10 cellular contexts compared by ENCODE assay signal in the genomic region with DNA sequence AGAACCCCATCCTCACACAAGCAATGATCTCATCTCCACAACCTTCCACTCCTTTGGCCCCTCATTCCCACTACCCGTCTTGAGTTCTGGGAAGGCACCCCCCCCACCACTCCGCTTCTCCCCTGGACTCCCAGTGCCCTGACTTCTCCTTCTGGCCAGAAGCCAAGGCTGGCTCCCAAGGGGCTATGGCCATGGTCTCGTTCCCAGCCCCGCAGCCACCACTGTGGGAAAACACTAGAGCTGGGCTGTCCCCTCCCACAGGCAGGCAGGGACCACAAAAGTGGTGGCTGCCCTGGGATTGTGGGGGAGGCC. TPM values are rescaled to one million over a fixed set of nuclear protein-coding genes. Genes with fewer than 3 reads are reported as not detected.
DNase-seq lines count a peak whose midpoint lies in the region; ATAC-seq, FAIRE-seq and TF ChIP-seq lines count a peak whose summit lies in the region.
"Had no signal": no experiment of that assay in that cellular context is flagged by ENCODE, and none has a peak within 500 bp of the region (broad histone marks: within the 10 kb centered on the region; RNA-seq: fewer than 3 reads in every experiment).

No MANE protein-coding gene starts in this region.

- in situ Hi-C loops in Panc1 (cut with HindIII; ENCODE audit: low pct_unique_long_range_greater_than_20kb, low sequenced_read_pairs), result no loop called here

- no peaks in the 10 kb centered on the region for H3K27me3 ChIP-seq in BLaER1 treated with 17β-estradiol and CSF1 and Interleukin-3, amounts not matched to agents 10 nM and 100 nM
- H3K27me3 ChIP-seq in Panc1 (ENCODE audit: control insufficient read depth, insufficient read depth, low read length) (no peaks in the 10 kb centered on the region), esophagus muscularis mucosa (no peaks in the 10 kb centered on the region), pancreas (no peaks in the 10 kb centered on the region)

- TF ChIP-seq CTCF in Panc1 (IDR thresholded peaks at IDR 0.05) (no peak), esophagus muscularis mucosa (IDR thresholded peaks at IDR 0.05) (no peak), pancreas (IDR thresholded peaks at IDR 0.05) (no peak)

- intact Hi-C loops in Panc1 (cut with micrococcal nuclease; ENCODE audit: unreplicated experiment) (loop anchor here (2.0 kb wide), 1 partner anchor 96 kb away; no protein-coding TSS in a partner anchor), esophagus muscularis mucosa (cut with DNase I) (loop anchor here (2.0 kb wide), 1 partner anchor 94 kb away; no protein-coding TSS in a partner anchor), pancreas (cut with DNase I) (no loop called here)

- no peak for TF ChIP-seq POLR2A in esophagus muscularis mucosa (IDR thresholded peaks at IDR 0.05; ENCODE audit: low read depth)

- no peaks in the 10 kb centered on the region for H3K9me3 ChIP-seq in BLaER1 treated with 17β-estradiol and CSF1 and Interleukin-3, amounts not matched to agents 10 nM and 100 nM (replicated peaks in 1 of 11)
- no peaks in the 10 kb centered on the region for H3K9me3 ChIP-seq in Panc1 (ENCODE audit: control insufficient read depth, insufficient read depth, low read depth, low read length)
- no peaks in the 10 kb centered on the region for H3K9me3 ChIP-seq in esophagus muscularis mucosa
- no peaks in the 10 kb centered on the region for H3K9me3 ChIP-seq in pancreas

- peaks cover 58 to 95% (median 90%) of the 10 kb centered on the region in 10 experiments for H3K4me1 ChIP-seq in BLaER1 treated with 17β-estradiol and CSF1 and Interleukin-3, amounts not matched to agents 10 nM and 100 nM
- H3K4me1 ChIP-seq in Panc1 (ENCODE audit: control insufficient read depth, insufficient read depth, low read length), result peaks cover 15% of the 10 kb centered on the region
- peaks cover 35 to 87% (median 82%) of the 10 kb centered on the region in 4 donors for H3K4me1 ChIP-seq in esophagus muscularis mucosa
- peaks cover 0 to 5% (median 0%) of the 10 kb centered on the region in 3 donors for H3K4me1 ChIP-seq in pancreas

- FAIRE-seq in pancreas (lab: Jason Lieb, UNC), result no peak
- FAIRE-seq: G401.6, TTC549 had no signal

- POLR2A ChIA-PET in Panc1 (lab: Charles Lee), result no interaction called here

- H3K4me2 ChIP-seq in BLaER1 treated with 17β-estradiol and CSF1 and Interleukin-3, amounts not matched to agents 10 nM and 100 nM, result peak overlapping the region in 10 of 11 experiments; percentile 77 to 100 (median 90); a peak in 20 of 22 replicates

- H3K27ac ChIP-seq in BLaER1 treated with 17β-estradiol and CSF1 and Interleukin-3, amounts not matched to agents 10 nM and 100 nM, result peak overlapping the region in 6 of 11 experiments; percentile 25 to 89 (median 84); a peak in 8 of 22 replicates
- H3K27ac ChIP-seq in Panc1 (ENCODE audit: low read length) (peak overlapping the region; percentile 75), esophagus muscularis mucosa (replicated peaks in 1 of 4) (peak overlapping the region; percentile 83 to 100 (median 85)), pancreas (no peak overlapping the region)

- peaks cover 22 to 72% (median 44%) of the 10 kb centered on the region in 11 experiments; a peak in 20 of 22 replicates for H4K20me1 ChIP-seq in BLaER1 treated with 17β-estradiol and CSF1 and Interleukin-3, amounts not matched to agents 10 nM and 100 nM

- peak overlapping the region in 7 of 11 experiments; percentile 5 to 90 (median 88); a peak in 11 of 22 replicates for H3K9ac ChIP-seq in BLaER1 treated with 17β-estradiol and CSF1 and Interleukin-3, amounts not matched to agents 10 nM and 100 nM

- H3K36me3 ChIP-seq in BLaER1 treated with 17β-estradiol and CSF1 and Interleukin-3, amounts not matched to agents 10 nM and 100 nM, result peaks cover 28 to 46% (median 39%) of the 10 kb centered on the region in 11 experiments
- H3K36me3 ChIP-seq in Panc1 (ENCODE audit: control insufficient read depth, insufficient read depth, low read length) (peaks cover 7% of the 10 kb centered on the region; the same call in 1 of the 2 replicates), esophagus muscularis mucosa (peaks cover 34 to 48% (median 46%) of the 10 kb centered on the region in 4 donors), pancreas (peaks cover 4 to 21% (median 12%) of the 10 kb centered on the region in 3 donors)

- WGBS in esophagus muscularis mucosa, result 55% methylated on average over 4 of the region's 4 CpGs
- WGBS in pancreas, 2 donors, result 67 to 72% methylated on average over 4 of the region's 4 CpGs

- ATAC-seq in Panc1 (no peak), pancreas (no peak), HG03139 (IDR thresholded peaks at IDR 0.05; ENCODE audit: unreplicated experiment) (no peak), HG03159 (IDR thresholded peaks at IDR 0.05; ENCODE audit: unreplicated experiment) (no peak)

- DNase-seq in Panc1 (ENCODE audit: low read depth, low spot score), result no peak
- DNase-seq in esophagus muscularis mucosa (ENCODE audit: extremely low spot score), result no peak
- peak in 4 of 6 donors; percentile 46 to 79 (median 68) for DNase-seq in pancreas
- DNase-seq in NCI-H345 (lab: John Stamatoyannopoulos, UW), result no peak
- DNase-seq in cerebellar cortex (ENCODE audit: low spot score), result no peak

- H3K4me3 ChIP-seq in BLaER1 treated with 17β-estradiol and CSF1 and Interleukin-3, amounts not matched to agents 10 nM and 100 nM, result no peak overlapping the region
- no peak overlapping the region for H3K4me3 ChIP-seq in Panc1 (ENCODE audit: low read depth in 2 of 2, low read length in 2 of 2)
- H3K4me3 ChIP-seq in esophagus muscularis mucosa, result peak overlapping the region in 1 of 4 donors; percentile 69
- H3K4me3 ChIP-seq in pancreas, result no peak overlapping the region

- BruUV-seq in Panc1 (replicated peaks; lab: Mats Ljungman, UMichigan), result no TSS peak

- TF ChIP-seq EP300 in esophagus muscularis mucosa (IDR thresholded peaks at IDR 0.05), result no peak

- CTCF ChIA-PET in Panc1 (lab: Charles Lee), result interaction anchor here (0.6 to 2.0 kb wide), 7 partner anchors 10 to 252 kb away, joined by 3 to 9 read pairs (median 4); no protein-coding TSS in a partner anchor

RNA-seq across cellular contexts. Expression of gene ANKRD39, which starts 1.5 kb away (rescaled TPM):
- total RNA-seq in Panc1 (2021; ENCODE audit: unreplicated experiment) (24.4 TPM), esophagus muscularis mucosa (10 to 100 TPM; 12.4 to 17.2 (median 14.7) TPM), pancreas (1 to 10 TPM; 4.7 to 8.9 (median 5.7) TPM)
- polyA plus RNA-seq in Panc1 (2012; ENCODE audit: insufficient read length), result 40.1 TPM
- 10 to 100 TPM; 13.2 to 14.9 TPM for polyA plus RNA-seq in pancreas

RNA-seq across cellular contexts. Expression of gene SEMA4C, which starts 10.6 kb away (rescaled TPM):
- total RNA-seq in Panc1 (2021; ENCODE audit: unreplicated experiment), result 40.2 TPM
- polyA plus RNA-seq in Panc1 (2012; ENCODE audit: insufficient read length), result 54.0 TPM
- 10 to 100 TPM; 54.4 to 82.7 (median 75.4) TPM for total RNA-seq in esophagus muscularis mucosa
- 10 to 100 TPM in 2 of 6 donors, 1 to 10 TPM in 4; 6.7 to 21.8 (median 8.3) TPM for total RNA-seq in pancreas
- 10 to 100 TPM; 14.0 to 17.2 TPM for polyA plus RNA-seq in pancreas

RNA-seq across cellular contexts. Expression of gene ANKRD23, which starts 15.5 kb away (rescaled TPM):
- total RNA-seq in Panc1 (2021; ENCODE audit: unreplicated experiment) (3.2 TPM), esophagus muscularis mucosa (1 to 10 TPM; 2.2 to 6.0 (median 4.2) TPM), pancreas (1 to 10 TPM in 5 of 6 donors, under 1 TPM in 1; 0.95 to 3.2 (median 2.4) TPM)
- 2.6 TPM for polyA plus RNA-seq in Panc1 (2012; ENCODE audit: insufficient read length)
- polyA plus RNA-seq in pancreas, result 10 to 100 TPM in 1 of 2 donors, 1 to 10 TPM in 1; 8.2 to 10.9 TPM

RNA-seq across cellular contexts. Expression of gene CNNM3, which starts 43.2 kb away (rescaled TPM):
- total RNA-seq in Panc1 (2021; ENCODE audit: unreplicated experiment) (34.0 TPM), esophagus muscularis mucosa (10 to 100 TPM; 11.8 to 30.3 (median 22.1) TPM), pancreas (10 to 100 TPM; 16.8 to 35.1 (median 26.0) TPM)
- 27.5 TPM for polyA plus RNA-seq in Panc1 (2012; ENCODE audit: insufficient read length)
- polyA plus RNA-seq in pancreas, result 10 to 100 TPM; 13.6 to 15.6 TPM

Comparison
In these comparisons a context has a peak if more than half of its experiments do, and no peak if none do; other contexts are left out.
1. H3K27ac ChIP-seq: peak in BLaER1 treated with 17β-estradiol and CSF1 and Interleukin-3, amounts not matched to agents 10 nM and 100 nM (6 of 11), Panc1 (single experiment) and esophagus muscularis mucosa (4 of 4); none in pancreas (0 of 4).
2. DNase-seq: peak in pancreas (4 of 6); none in Panc1 (single experiment), esophagus muscularis mucosa (single experiment), NCI-H345 (single experiment) and cerebellar cortex (single experiment).
3. intact Hi-C loops: an anchor here in Panc1 (2.0 kb wide) and esophagus muscularis mucosa (2.0 kb wide); none called in pancreas.